ENCODE assay signal across 32 cellular contexts in genomic region chr1:15186073-15186845, GRCh38. TPM values are rescaled to one million over a fixed set of nuclear protein-coding genes. Genes with fewer than 3 reads are reported as not detected.
A peak's percentile ranks its signal among the peaks of the same experiment; 100 is the strongest.
DNase-seq lines count a peak whose midpoint lies in the region; ATAC-seq, FAIRE-seq and TF ChIP-seq lines count a peak whose summit lies in the region.
"Had no signal": no experiment of that assay in that cellular context is flagged by ENCODE, and none has a peak within 500 bp of the region (broad histone marks: within the 10 kb centered on the region; RNA-seq: fewer than 3 reads in every experiment).

No MANE protein-coding gene starts in this region.

- H3K27ac Mint-ChIP-seq in GM23338 (peak overlapping the region; percentile 80), astrocyte (ENCODE audit: unreplicated experiment) (peak overlapping the region; percentile 5)
- H3K27ac Mint-ChIP-seq in activated CD4-positive, alpha-beta memory T cell treated with anti-CD3 and anti-CD28 coated beads, Interleukin-2, amount 10 ng/mL, durations not matched to agents 7 days and 5 days, result no peak overlapping the region
- H3K27ac Mint-ChIP-seq: activated CD4-positive, alpha-beta T cell treated with anti-CD3 and anti-CD28 coated beads for 36 hours; activated CD8-positive, alpha-beta T cell treated with anti-CD3 and anti-CD28 coated beads, Interleukin-2, amount 10 ng/mL, durations not matched to agents 7 days and 5 days; activated naive CD4-positive, alpha-beta T cell treated with anti-CD3 and anti-CD28 coated beads, Interleukin-2, amount 50 U/mL, for 24 hours; activated T-helper 2 cell treated with anti-CD3 and anti-CD28 coated beads, Interferon-gamma antibody, Interleukin-2, Interleukin-4, amounts not matched to agents 10 μg/mL and 5 μg/mL and 100 μg/mL, durations not matched to agents 14 hours and 24 hours and 36 hours; B cell; CD4-positive, alpha-beta memory T cell; stimulated activated effector memory CD8-positive, alpha-beta T cell treated with anti-CD3 and anti-CD28 coated beads, Interleukin-12 subunit alpha, Interleukin-12 subunit beta, amount 100 ng/mL, for 72 hours had no signal

- WGBS in sigmoid colon, 2 donors, result 68 to 75% methylated on average over 6 of the region's 6 CpGs

- POLR2A ChIA-PET in activated CD4-positive, alpha-beta memory T cell treated with anti-CD3 and anti-CD28 coated beads, Interleukin-2, amount 10 ng/mL, durations not matched to agents 7 days and 5 days (lab: Charles Lee), result no interaction called here

- H3K4me2 ChIP-seq in GM23338 (peak overlapping the region; percentile 68; the same call in 1 of the 2 replicates), astrocyte (ENCODE audit: low read length) (no peak overlapping the region)
- H3K4me2 ChIP-seq: PC-9 had no signal

- peaks cover 10% of the 10 kb centered on the region for H3K27me3 Mint-ChIP-seq in GM23338 (ENCODE audit: insufficient read depth, low read depth, poor library complexity)
- H3K27me3 Mint-ChIP-seq in astrocyte (ENCODE audit: low read depth, unreplicated experiment), result no peaks in the 10 kb centered on the region
- H3K27me3 Mint-ChIP-seq in activated CD4-positive, alpha-beta memory T cell treated with anti-CD3 and anti-CD28 coated beads, Interleukin-2, amount 10 ng/mL, durations not matched to agents 7 days and 5 days, result peaks cover 9% of the 10 kb centered on the region

- H3K9ac ChIP-seq in astrocyte (ENCODE audit: low read length), result no peak overlapping the region

- H4K20me1 ChIP-seq in GM23338 (replicated peaks; ENCODE audit: insufficient read depth), result no peaks in the 10 kb centered on the region
- H4K20me1 ChIP-seq in astrocyte (ENCODE audit: insufficient read depth, low read length), result peaks cover under 1% of the 10 kb centered on the region

- peaks cover 53% of the 10 kb centered on the region for H3K4me1 Mint-ChIP-seq in GM23338
- peaks cover 35% of the 10 kb centered on the region for H3K4me1 Mint-ChIP-seq in astrocyte (ENCODE audit: low read depth, unreplicated experiment)
- H3K4me1 Mint-ChIP-seq in activated CD4-positive, alpha-beta memory T cell treated with anti-CD3 and anti-CD28 coated beads, Interleukin-2, amount 10 ng/mL, durations not matched to agents 7 days and 5 days, result no peaks in the 10 kb centered on the region
- H3K4me1 Mint-ChIP-seq: activated CD4-positive, alpha-beta T cell treated with anti-CD3 and anti-CD28 coated beads for 36 hours; activated naive CD4-positive, alpha-beta T cell treated with anti-CD3 and anti-CD28 coated beads, Interleukin-2, amount 50 U/mL, for 24 hours; B cell; CD4-positive, alpha-beta memory T cell; stimulated activated effector memory CD8-positive, alpha-beta T cell treated with anti-CD3 and anti-CD28 coated beads, Interleukin-12 subunit alpha, Interleukin-12 subunit beta, amount 100 ng/mL, for 72 hours had no signal

- no peak overlapping the region for H3K4me3 ChIP-seq in GM23338
- no peak overlapping the region for H3K4me3 ChIP-seq in astrocyte (ENCODE audit: insufficient read depth, low read depth, low read length)
- no peak overlapping the region for H3K4me3 ChIP-seq in sigmoid colon
- H3K4me3 ChIP-seq: PC-9, prostate gland, upper lobe of left lung had no signal

- H3K4me3 Mint-ChIP-seq in GM23338 (peak overlapping the region; percentile 35; the same call in 2 of the 3 replicates), astrocyte (ENCODE audit: unreplicated experiment) (no peak overlapping the region)
- no peak overlapping the region for H3K4me3 Mint-ChIP-seq in activated CD4-positive, alpha-beta memory T cell treated with anti-CD3 and anti-CD28 coated beads, Interleukin-2, amount 10 ng/mL, durations not matched to agents 7 days and 5 days
- H3K4me3 Mint-ChIP-seq: activated CD4-positive, alpha-beta T cell treated with anti-CD3 and anti-CD28 coated beads for 36 hours; activated CD8-positive, alpha-beta T cell treated with anti-CD3 and anti-CD28 coated beads, Interleukin-2, amount 10 ng/mL, durations not matched to agents 7 days and 5 days; activated naive CD4-positive, alpha-beta T cell treated with anti-CD3 and anti-CD28 coated beads, Interleukin-2, amount 50 U/mL, for 24 hours; B cell; CD4-positive, alpha-beta memory T cell; stimulated activated effector memory CD8-positive, alpha-beta T cell treated with anti-CD3 and anti-CD28 coated beads, Interleukin-12 subunit alpha, Interleukin-12 subunit beta, amount 100 ng/mL, for 72 hours had no signal

- H3K9me2 ChIP-seq in GM23338 (ENCODE audit: insufficient read depth), result no peaks in the 10 kb centered on the region; the same call in 1 of the 2 replicates

- no peaks in the 10 kb centered on the region for H3K27me3 ChIP-seq in GM23338 (ENCODE audit: insufficient read depth)
- H3K27me3 ChIP-seq in astrocyte (ENCODE audit: insufficient read depth, low read length), result no peaks in the 10 kb centered on the region
- no peaks in the 10 kb centered on the region for H3K27me3 ChIP-seq in sigmoid colon
- H3K27me3 ChIP-seq: upper lobe of left lung had no signal

- H3F3A ChIP-seq in GM23338 (replicated peaks; ENCODE audit: low read depth), result no peaks in the 10 kb centered on the region

- H3K4me1 ChIP-seq in GM23338 (ENCODE audit: insufficient read depth) (peaks cover 27% of the 10 kb centered on the region), astrocyte (ENCODE audit: insufficient read depth, low read length) (peaks cover 4% of the 10 kb centered on the region), sigmoid colon (peaks cover 0 to 42% (median 34%) of the 10 kb centered on the region in 4 donors)
- H3K4me1 ChIP-seq: prostate gland had no signal

- FAIRE-seq in astrocyte (lab: Jason Lieb, UNC), result no peak

- no peaks in the 10 kb centered on the region; the same call in 2 of the 3 replicates for H3K36me3 Mint-ChIP-seq in GM23338 (ENCODE audit: low read depth)
- no peaks in the 10 kb centered on the region for H3K36me3 Mint-ChIP-seq in astrocyte (ENCODE audit: low read depth, unreplicated experiment)
- no peaks in the 10 kb centered on the region for H3K36me3 Mint-ChIP-seq in activated CD4-positive, alpha-beta memory T cell treated with anti-CD3 and anti-CD28 coated beads, Interleukin-2, amount 10 ng/mL, durations not matched to agents 7 days and 5 days (ENCODE audit: low read depth)
- H3K36me3 Mint-ChIP-seq: CD4-positive, alpha-beta memory T cell; stimulated activated effector memory CD8-positive, alpha-beta T cell treated with anti-CD3 and anti-CD28 coated beads, Interleukin-12 subunit alpha, Interleukin-12 subunit beta, amount 100 ng/mL, for 72 hours had no signal

- H3K36me3 ChIP-seq in GM23338 (ENCODE audit: insufficient read depth) (no peaks in the 10 kb centered on the region), astrocyte (ENCODE audit: insufficient read depth, low read length) (no peaks in the 10 kb centered on the region), sigmoid colon (no peaks in the 10 kb centered on the region)
- H3K36me3 ChIP-seq: prostate gland, upper lobe of left lung had no signal

- ATAC-seq in GM23338 (no peak; the same call in 1 of the 3 replicates), HG03354 (IDR thresholded peaks at IDR 0.05; ENCODE audit: poor library complexity, severe bottlenecking, unreplicated experiment) (no peak)
- ATAC-seq: activated CD4-positive, alpha-beta T cell treated with anti-CD3 and anti-CD28 coated beads for 36 hours; activated CD8-positive, alpha-beta T cell treated with anti-CD3 and anti-CD28 coated beads, Interleukin-2, amount 10 ng/mL, durations not matched to agents 7 days and 5 days; left lobe of liver; Right ventricle myocardium inferior; stimulated activated effector memory CD8-positive, alpha-beta T cell treated with anti-CD3 and anti-CD28 coated beads, Interleukin-12 subunit alpha, Interleukin-12 subunit beta, amount 100 ng/mL, for 72 hours had no signal

- intact Hi-C loops in sigmoid colon (cut with DNase I), result no loop called here
- intact Hi-C loops in posterior vena cava (cut with DNase I), result no loop called here

- TF ChIP-seq CTCF in GM23338 (conservative IDR thresholded peaks at IDR 0.05; ENCODE audit: low read depth in 2 of 2), result no peak
- TF ChIP-seq CTCF in astrocyte (IDR thresholded peaks at IDR 0.05; ENCODE audit: insufficient read depth, low read depth, low read length), result no peak
- no peak for TF ChIP-seq CTCF in sigmoid colon (IDR thresholded peaks at IDR 0.05)

- CTCF ChIA-PET in activated CD4-positive, alpha-beta memory T cell treated with anti-CD3 and anti-CD28 coated beads, Interleukin-2, amount 10 ng/mL, durations not matched to agents 7 days and 5 days (lab: Charles Lee), result no interaction called here

- H2AFZ ChIP-seq in GM23338, result no peak overlapping the region
- H2AFZ ChIP-seq in astrocyte (ENCODE audit: low read depth, low read length), result no peak overlapping the region
- H2AFZ ChIP-seq: PC-9 had no signal

- no peaks in the 10 kb centered on the region; the same call in 1 of the 2 replicates for H3K79me2 ChIP-seq in GM23338 (replicated peaks; ENCODE audit: insufficient read depth)
- H3K79me2 ChIP-seq in astrocyte (ENCODE audit: insufficient read depth, low read length), result no peaks in the 10 kb centered on the region

- no peak overlapping the region for H3K27ac ChIP-seq in GM23338 (ENCODE audit: low read depth)
- H3K27ac ChIP-seq in astrocyte (ENCODE audit: low read depth, low read length), result no peak overlapping the region
- H3K27ac ChIP-seq in sigmoid colon, result peak overlapping the region in 3 of 4 donors; percentile 37 to 59 (median 55)
- H3K27ac ChIP-seq: epithelial cell of prostate, HL-60, PC-9, prostate gland, upper lobe of left lung had no signal

- no peak for TF ChIP-seq POLR2A in sigmoid colon (IDR thresholded peaks at IDR 0.05)

- no peak for TF ChIP-seq EP300 in sigmoid colon (IDR thresholded peaks at IDR 0.05)

- H3K9me3 Mint-ChIP-seq in GM23338 (no peaks in the 10 kb centered on the region), astrocyte (ENCODE audit: unreplicated experiment) (no peaks in the 10 kb centered on the region)
- no peaks in the 10 kb centered on the region for H3K9me3 Mint-ChIP-seq in activated CD4-positive, alpha-beta memory T cell treated with anti-CD3 and anti-CD28 coated beads, Interleukin-2, amount 10 ng/mL, durations not matched to agents 7 days and 5 days
- H3K9me3 Mint-ChIP-seq: activated naive CD4-positive, alpha-beta T cell treated with anti-CD3 and anti-CD28 coated beads, Interleukin-2, amount 50 U/mL, for 24 hours; activated T-helper 2 cell treated with anti-CD3 and anti-CD28 coated beads, Interferon-gamma antibody, Interleukin-2, Interleukin-4, amounts not matched to agents 10 μg/mL and 5 μg/mL and 100 μg/mL, durations not matched to agents 14 hours and 24 hours and 36 hours; stimulated activated effector memory CD8-positive, alpha-beta T cell treated with anti-CD3 and anti-CD28 coated beads, Interleukin-12 subunit alpha, Interleukin-12 subunit beta, amount 100 ng/mL, for 72 hours had no signal

- DNase-seq in GM23338 (ENCODE audit: low spot score) (no peak), astrocyte (ENCODE audit: low read depth) (no peak), iPS-NIHi7 (ENCODE audit: extremely low spot score) (peak; percentile 38), sigmoid colon (no peak), posterior vena cava (ENCODE audit: low spot score) (no peak)
- DNase-seq in activated CD4-positive, alpha-beta memory T cell treated with anti-CD3 and anti-CD28 coated beads, Interleukin-2, amount 10 ng/mL, durations not matched to agents 7 days and 5 days, result no peak
- DNase-seq in activated T-cell treated with anti-CD3 and anti-CD28 coated beads, Interleukin-2, amount 50 U/mL, for 48 hours, result no peak
- DNase-seq: activated CD4-positive, alpha-beta T cell treated with anti-CD3 and anti-CD28 coated beads for 36 hours; activated CD8-positive, alpha-beta T cell treated with anti-CD3 and anti-CD28 coated beads, Interleukin-2, amount 10 ng/mL, durations not matched to agents 7 days and 5 days; amniotic stem cell; CD4-positive, alpha-beta memory T cell; effector CD4-positive, alpha-beta T cell; hypothalamus; NCI-H1436 treated with DMSO at 0.1 percent for 48 hours; NCI-H2081 treated with DMSO at 0.1 percent for 48 hours; NCI-H2227 treated with DMSO at 0.1 percent for 48 hours; NCI-H526; PC-9; stimulated activated CD4-positive, alpha-beta T cell treated with anti-CD3 and anti-CD28 coated beads, Interleukin-15, amount 100 ng/mL, for 24 hours; substantia nigra; T-helper 2 cell; upper lobe of left lung had no signal

- H3K9me3 ChIP-seq in astrocyte (ENCODE audit: insufficient read depth, low read depth, low read length) (no peaks in the 10 kb centered on the region), sigmoid colon (no peaks in the 10 kb centered on the region)
- H3K9me3 ChIP-seq: prostate gland, upper lobe of left lung had no signal

RNA-seq across cellular contexts. Expression of gene TMEM51, which starts 32.7 kb away (rescaled TPM):
- 5.2 and 7.9 TPM in 2 replicates for total RNA-seq in GM23338 (2014; rRNA removed; shearing (Covaris generic))
- polyA plus RNA-seq in GM23338 (2016; fragmentation: Nextera tagmentation; extraction: Ambion mirVana), result 4.0 and 4.7 TPM in 2 replicates
- 6.9 TPM in 2 replicates for total RNA-seq in astrocyte
- 10 to 100 TPM; 12.3 to 20.7 (median 16.3) TPM for total RNA-seq in sigmoid colon
- 10 to 100 TPM in 1 of 3 donors, 1 to 10 TPM in 2; 8.8 to 15.3 (median 9.6) TPM for polyA plus RNA-seq in sigmoid colon
- total RNA-seq in posterior vena cava, result 1 to 10 TPM; 4.3 to 6.4 TPM
- total RNA-seq in activated CD4-positive, alpha-beta memory T cell treated with anti-CD3 and anti-CD28 coated beads, Interleukin-2, amount 10 ng/mL, durations not matched to agents 7 days and 5 days, result not detected
- polyA plus RNA-seq: CD4-positive, alpha-beta memory T cell had no signal

Comparison
In these comparisons a context has a peak if more than half of its experiments do, and no peak if none do; other contexts are left out.
1. H3K27ac ChIP-seq: peak in sigmoid colon (3 of 4); none in GM23338 (single experiment) and astrocyte (single experiment).